In genomic region chr1:43582162-43582566, GRCh38 we compare ENCODE assay signal across 8 cellular contexts. TPM values are rescaled to one million over a fixed set of nuclear protein-coding genes. Genes with fewer than 3 reads are reported as not detected.
DNase-seq lines count a peak whose midpoint lies in the region; ATAC-seq and TF ChIP-seq lines count a peak whose summit lies in the region.

No MANE protein-coding gene starts in this region.

- no peak overlapping the region for H3K4me3 Mint-ChIP-seq in Calu3 (ENCODE audit: low read depth, unreplicated experiment)

- no peaks in the 10 kb centered on the region for H3K36me3 ChIP-seq in GM23248 (ENCODE audit: low read depth)

- H3K79me2 ChIP-seq in GM23248 (ENCODE audit: insufficient read depth): no peaks in the 10 kb centered on the region

- intact Hi-C loops in Calu3 (cut with micrococcal nuclease; ENCODE audit: unreplicated experiment): loop anchor here (5.0 kb wide), 1 partner anchor 55 kb away; no protein-coding TSS in a partner anchor

- peaks cover 30% of the 10 kb centered on the region for H3K4me1 Mint-ChIP-seq in Calu3 (ENCODE audit: low read depth, unreplicated experiment)

- DNase-seq in Calu3 (peak; percentile 81), GM23248 (peak; percentile 97), NCI-H2107 treated with DMSO at 0.1 percent for 48 hours (lab: John Stamatoyannopoulos, UW; ENCODE audit: unreplicated experiment) (peak; percentile 94), activated T-cell treated with anti-CD3 and anti-CD28 coated beads for 48 hours (ENCODE audit: low read depth) (peak; percentile 60), hepatic stellate cell (ENCODE audit: low spot score) (peak; percentile 95), NCI-H1048 (lab: John Stamatoyannopoulos, UW) (no peak)
- peak; percentile 6 to 63 (median 15) for DNase-seq in stimulated activated CD4-positive, alpha-beta T cell treated with anti-CD3 and anti-CD28 coated beads, TNF-alpha, amount 100 ng/mL, for 48 hours (ENCODE audit: low read depth in 3 of 3)

- peak overlapping the region; percentile 63 for H3K27ac Mint-ChIP-seq in Calu3 (ENCODE audit: unreplicated experiment)

- no TSS peak for BruUV-seq in Calu3 (replicated peaks; lab: Mats Ljungman, UMichigan)

- H3K36me3 Mint-ChIP-seq in Calu3 (ENCODE audit: insufficient read depth, unreplicated experiment): peaks cover 37% of the 10 kb centered on the region

- H3F3A ChIP-seq in GM23248 (ENCODE audit: insufficient read depth): no peaks in the 10 kb centered on the region

- no peaks in the 10 kb centered on the region for H3K27me3 Mint-ChIP-seq in Calu3 (ENCODE audit: unreplicated experiment)

- H3K9me2 ChIP-seq in GM23248 (ENCODE audit: insufficient read depth): no peaks in the 10 kb centered on the region

- H2AFZ ChIP-seq in GM23248: no peak overlapping the region

- no peaks in the 10 kb centered on the region for H3K27me3 ChIP-seq in GM23248 (replicated peaks; ENCODE audit: insufficient read depth)

- in situ Hi-C loops in GM23248 (cut with MboI): no loop called here

- no peak for TF ChIP-seq CTCF in Calu3 (IDR thresholded peaks at IDR 0.05; ENCODE audit: unreplicated experiment)

- H3K9ac ChIP-seq in GM23248: no peak overlapping the region

- no peak overlapping the region for H3K27ac ChIP-seq in GM23248

- no peak overlapping the region for H3K4me3 ChIP-seq in GM23248

- H4K20me1 ChIP-seq in GM23248 (ENCODE audit: insufficient read depth): no peaks in the 10 kb centered on the region

- H3K4me1 ChIP-seq in GM23248 (ENCODE audit: insufficient read depth): peaks cover 3% of the 10 kb centered on the region

- no peaks in the 10 kb centered on the region for H3K9me3 Mint-ChIP-seq in Calu3 (ENCODE audit: low read depth, unreplicated experiment)

- WGBS in GM23248 (ENCODE audit: low coverage in 1 of 2, low lambda C conversion rate in 2 of 2, missing lambda C conversion rate in 2 of 2), 2 experiments: 40 to 47% methylated on average over 5 of the region's 5 CpGs

- H3K9me3 ChIP-seq in GM23248 (ENCODE audit: low read depth): no peaks in the 10 kb centered on the region

- CTCF ChIA-PET in Calu3 (lab: Charles Lee): interaction anchor here (0.6 to 1.4 kb wide), 5 partner anchors 8 to 55 kb away, joined by 3 to 4 read pairs (median 3); no protein-coding TSS in a partner anchor

- no peak for ATAC-seq in GM18909 (IDR thresholded peaks at IDR 0.05; ENCODE audit: poor library complexity, unreplicated experiment)

- H3K4me2 ChIP-seq in GM23248 (ENCODE audit: unreplicated experiment): no peak overlapping the region

RNA-seq across cellular contexts. Expression of gene PTPRF, which starts 51.5 kb away (rescaled TPM):
- 240 and 318 TPM in 2 replicates for total RNA-seq in Calu3 (2022)
- 15.0 and 16.3 TPM in 2 replicates for total RNA-seq in GM23248 (2014; rRNA removed; shearing (Covaris generic))
- 14.0 and 14.7 TPM in 2 replicates for polyA plus RNA-seq in GM23248 (2016; fragmentation: Nextera tagmentation; extraction: Ambion mirVana)

Comparison
In these comparisons a context has a peak if more than half of its experiments do, and no peak if none do; other contexts are left out.
1. RNA of gene PTPRF, which starts 51.5 kb away (total RNA-seq): 240 to 318 TPM in Calu3; 15.0 to 16.3 TPM in GM23248; every median in the first group is over 10 times any median in the second.